Comparison of ENCODE assay signal across 22 cellular contexts in genomic region chr6:36377594-36377993, GRCh38. TPM values are rescaled to one million over a fixed set of nuclear protein-coding genes. Genes with fewer than 3 reads are reported as not detected.
DNase-seq lines count a peak whose midpoint lies in the region; ATAC-seq, FAIRE-seq and TF ChIP-seq lines count a peak whose summit lies in the region.
"Had no signal": no experiment of that assay in that cellular context is flagged by ENCODE, and none has a peak within 500 bp of the region (broad histone marks: within the 10 kb centered on the region; RNA-seq: fewer than 3 reads in every experiment).

No MANE protein-coding gene starts in this region.

- intact Hi-C loops in activated CD4-positive, alpha-beta memory T cell treated with anti-CD3 and anti-CD28 coated beads for 36 hours (cut with micrococcal nuclease), result no loop called here

- H3K9ac ChIP-seq in keratinocyte (ENCODE audit: control insufficient read depth, extremely low read depth, insufficient read depth, low read length), result no peak overlapping the region
- H3K9ac ChIP-seq: BLaER1 had no signal

- H3K9me3 Mint-ChIP-seq in activated CD4-positive, alpha-beta memory T cell treated with anti-CD3 and anti-CD28 coated beads for 36 hours, result no peaks in the 10 kb centered on the region
- H3K9me3 Mint-ChIP-seq in stimulated activated memory B cell treated with anti-CD40 and anti-IgM and Interleukin-4, amounts not matched to agents 10 μg/mL and 1 μg/mL and 100 μg/mL, for 72 hours, result no peaks in the 10 kb centered on the region
- H3K9me3 Mint-ChIP-seq: CD8-positive, alpha-beta T cell had no signal

- H3K4me2 ChIP-seq in DOHH2 (ENCODE audit: low read length), result peak overlapping the region; percentile 52
- H3K4me2 ChIP-seq in keratinocyte (ENCODE audit: control insufficient read depth, extremely low read depth, insufficient read depth, low read depth, low read length), result peak overlapping the region; percentile 40
- H3K4me2 ChIP-seq: BLaER1, PC-9 had no signal

- dilution Hi-C loops in keratinocyte (cut with MboI; ENCODE audit: extremely low pct_ligation_motif_present, low sequenced_read_pairs), result no loop called here

- no peaks in the 10 kb centered on the region for H3K79me2 ChIP-seq in DOHH2 (ENCODE audit: control insufficient read depth, low read length)
- no peaks in the 10 kb centered on the region for H3K79me2 ChIP-seq in keratinocyte (ENCODE audit: control insufficient read depth, insufficient read depth, low read length)

- H3K4me3 Mint-ChIP-seq in activated CD4-positive, alpha-beta memory T cell treated with anti-CD3 and anti-CD28 coated beads for 36 hours, result no peak overlapping the region
- H3K4me3 Mint-ChIP-seq in stimulated activated memory B cell treated with anti-CD40 and anti-IgM and Interleukin-4, amounts not matched to agents 10 μg/mL and 1 μg/mL and 100 μg/mL, for 72 hours, result no peak overlapping the region
- H3K4me3 Mint-ChIP-seq: CD8-positive, alpha-beta T cell had no signal

- H3K9me3 ChIP-seq in DOHH2 (ENCODE audit: control insufficient read depth, insufficient read depth, low read length) (no peaks in the 10 kb centered on the region), keratinocyte (ENCODE audit: control insufficient read depth, low read depth, low read length) (no peaks in the 10 kb centered on the region)
- H3K9me3 ChIP-seq: BLaER1 had no signal

- peak; percentile 5 for DNase-seq in activated CD4-positive, alpha-beta memory T cell treated with anti-CD3 and anti-CD28 coated beads for 36 hours
- DNase-seq in keratinocyte (ENCODE audit: low read depth, low spot score) (no peak), kidney tubule cell (ENCODE audit: low spot score) (no peak)
- no peak for DNase-seq in activated CD4-positive, alpha-beta T cell treated with anti-CD3 and anti-CD28 coated beads, Interleukin-2, amount 50 U/mL, for 4 hours
- DNase-seq: Calu3; CD8-positive, alpha-beta T cell; EL; KBM-7; MV-4-11; NCI-H187; NCI-H226; NCI-H524; NCI-H82; PC-9 had no signal

- H3K4me1 Mint-ChIP-seq in activated CD4-positive, alpha-beta memory T cell treated with anti-CD3 and anti-CD28 coated beads for 36 hours (ENCODE audit: low read depth), result peaks cover 23% of the 10 kb centered on the region
- H3K4me1 Mint-ChIP-seq in stimulated activated memory B cell treated with anti-CD40 and anti-IgM and Interleukin-4, amounts not matched to agents 10 μg/mL and 1 μg/mL and 100 μg/mL, for 72 hours, result peaks cover 28% of the 10 kb centered on the region

- no peak for ATAC-seq in stimulated activated memory B cell treated with anti-CD40 and anti-IgM and Interleukin-4, amounts not matched to agents 10 μg/mL and 1 μg/mL and 100 μg/mL, for 72 hours
- ATAC-seq in HG02588 (IDR thresholded peaks at IDR 0.05; ENCODE audit: unreplicated experiment), result no peak
- ATAC-seq: CD8-positive, alpha-beta T cell had no signal

- H3F3A ChIP-seq in DOHH2 (ENCODE audit: control insufficient read depth, insufficient read depth), result no peaks in the 10 kb centered on the region

- no peak for TF ChIP-seq CTCF in DOHH2 (IDR thresholded peaks at IDR 0.05; ENCODE audit: low read depth, low read length, poor library complexity, severe bottlenecking)
- TF ChIP-seq CTCF in keratinocyte (optimal IDR thresholded peaks at IDR 0.05 in 1 of 3, IDR thresholded peaks at IDR 0.05 in 1 of 3, conservative IDR thresholded peaks at IDR 0.05 in 1 of 3; ENCODE audit: extremely low read depth in 1 of 3, insufficient read depth in 2 of 3, low read length in 3 of 3), result no peak

- H3K27ac Mint-ChIP-seq in activated CD4-positive, alpha-beta memory T cell treated with anti-CD3 and anti-CD28 coated beads for 36 hours, result peak overlapping the region; percentile 6
- peak overlapping the region; percentile 80 for H3K27ac Mint-ChIP-seq in stimulated activated memory B cell treated with anti-CD40 and anti-IgM and Interleukin-4, amounts not matched to agents 10 μg/mL and 1 μg/mL and 100 μg/mL, for 72 hours
- H3K27ac Mint-ChIP-seq: CD8-positive, alpha-beta T cell had no signal

- no peaks in the 10 kb centered on the region for H3K9me1 ChIP-seq in keratinocyte (ENCODE audit: control insufficient read depth, extremely low read depth, insufficient read depth, low read length)

- H3K4me1 ChIP-seq in DOHH2 (ENCODE audit: control insufficient read depth, low read length) (peaks cover 56% of the 10 kb centered on the region), keratinocyte (ENCODE audit: control insufficient read depth, extremely low read depth, insufficient read depth, low read length) (peaks cover 8% of the 10 kb centered on the region)

- FAIRE-seq in keratinocyte (lab: Jason Lieb, UNC), result no peak
- FAIRE-seq: GM12891, H1 had no signal

- H4K20me1 ChIP-seq in DOHH2 (ENCODE audit: control insufficient read depth, insufficient read depth, low read depth, low read length) (no peaks in the 10 kb centered on the region), keratinocyte (ENCODE audit: control insufficient read depth, extremely low read depth, insufficient read depth, low read length) (no peaks in the 10 kb centered on the region)
- H4K20me1 ChIP-seq: BLaER1 had no signal

- POLR2A ChIA-PET in activated CD4-positive, alpha-beta memory T cell treated with anti-CD3 and anti-CD28 coated beads for 36 hours (lab: Charles Lee), result no interaction called here

- H3K4me3 ChIP-seq in DOHH2 (ENCODE audit: low read length) (peak overlapping the region; percentile 40), keratinocyte (ENCODE audit: control insufficient read depth in 2 of 3, extremely low read depth in 1 of 3, insufficient read depth in 2 of 3, low read depth in 1 of 3, low read length in 3 of 3) (no peak overlapping the region)
- H3K4me3 ChIP-seq: BLaER1, PC-9 had no signal

- H3K36me3 Mint-ChIP-seq in activated CD4-positive, alpha-beta memory T cell treated with anti-CD3 and anti-CD28 coated beads for 36 hours, result peaks cover 5% of the 10 kb centered on the region
- no peaks in the 10 kb centered on the region for H3K36me3 Mint-ChIP-seq in stimulated activated memory B cell treated with anti-CD40 and anti-IgM and Interleukin-4, amounts not matched to agents 10 μg/mL and 1 μg/mL and 100 μg/mL, for 72 hours
- H3K36me3 Mint-ChIP-seq: CD8-positive, alpha-beta T cell had no signal

- no peaks in the 10 kb centered on the region for H3K27me3 Mint-ChIP-seq in activated CD4-positive, alpha-beta memory T cell treated with anti-CD3 and anti-CD28 coated beads for 36 hours
- H3K27me3 Mint-ChIP-seq in stimulated activated memory B cell treated with anti-CD40 and anti-IgM and Interleukin-4, amounts not matched to agents 10 μg/mL and 1 μg/mL and 100 μg/mL, for 72 hours, result peaks cover 5% of the 10 kb centered on the region

- H3K36me3 ChIP-seq in DOHH2 (ENCODE audit: control insufficient read depth, low read length) (no peaks in the 10 kb centered on the region), keratinocyte (ENCODE audit: control insufficient read depth in 2 of 2, extremely low read depth in 1 of 2, insufficient read depth in 2 of 2, low read length in 2 of 2) (no peaks in the 10 kb centered on the region)
- H3K36me3 ChIP-seq: BLaER1 had no signal

- H3K27me3 ChIP-seq in DOHH2 (ENCODE audit: control insufficient read depth, low read length) (peaks cover 6% of the 10 kb centered on the region; the same call in 1 of the 2 replicates), keratinocyte (ENCODE audit: control insufficient read depth, extremely low read depth, insufficient read depth, low read length) (peaks cover 8% of the 10 kb centered on the region)
- H3K27me3 ChIP-seq: BLaER1 had no signal

- CTCF ChIA-PET in activated CD4-positive, alpha-beta memory T cell treated with anti-CD3 and anti-CD28 coated beads for 36 hours (lab: Charles Lee), result no interaction called here

- no peaks in the 10 kb centered on the region for H3K9me2 ChIP-seq in DOHH2 (replicated peaks; ENCODE audit: control insufficient read depth, low read length)

- H2AFZ ChIP-seq in keratinocyte (ENCODE audit: control insufficient read depth, low read length), result peak overlapping the region; percentile 50
- H2AFZ ChIP-seq: PC-9 had no signal

- no peak overlapping the region for H3K27ac ChIP-seq in DOHH2 (ENCODE audit: low read depth, low read length)
- no peak overlapping the region for H3K27ac ChIP-seq in keratinocyte (ENCODE audit: control insufficient read depth, insufficient read depth, low read length)
- H3K27ac ChIP-seq: BLaER1, PC-9, RWPE1 had no signal

RNA-seq across cellular contexts. Expression of gene ETV7, which starts 9.9 kb away (rescaled TPM):
- 1 to 10 TPM; 5.8 to 5.9 TPM for total RNA-seq in activated CD4-positive, alpha-beta memory T cell treated with anti-CD3 and anti-CD28 coated beads for 36 hours
- 0.22 to 0.27 TPM (median 0.25 TPM) in 3 replicates for polyA plus RNA-seq in keratinocyte
- polyA plus RNA-seq in keratinocyte (2011; ENCODE audit: low read depth), result 0.30 TPM
- polyA plus RNA-seq in keratinocyte (2011; cell fraction: cytosol; rRNA removed), result 0.10 and 0.15 TPM in 2 replicates
- 0.12 and 0.19 TPM in 2 replicates for polyA plus RNA-seq in keratinocyte (2011; cell fraction: nucleus; rRNA removed)
- 0.42 and 0.47 TPM in 2 replicates for polyA plus RNA-seq in keratinocyte (2012; ENCODE audit: low replicate concordance)
- polyA minus RNA-seq in keratinocyte, result 0.40 to 0.98 TPM in 2 of 3 replicates, not detected in the other
- not detected for polyA minus RNA-seq in keratinocyte (2011; cell fraction: cytosol; rRNA and poly(A)+ RNA removed)
- polyA minus RNA-seq in keratinocyte (2011; cell fraction: nucleus; rRNA and poly(A)+ RNA removed), result not detected in 2 replicates

RNA-seq across cellular contexts. Expression of gene BNIP5, which starts 40.9 kb away (rescaled TPM):
- total RNA-seq in activated CD4-positive, alpha-beta memory T cell treated with anti-CD3 and anti-CD28 coated beads for 36 hours, result not detected
- polyA plus RNA-seq in keratinocyte, result not detected in 3 replicates
- polyA plus RNA-seq in keratinocyte (2011; ENCODE audit: low read depth), result not detected
- not detected in 2 replicates for polyA plus RNA-seq in keratinocyte (2011; cell fraction: cytosol; rRNA removed)
- polyA plus RNA-seq in keratinocyte (2011; cell fraction: nucleus; rRNA removed), result not detected in 2 replicates
- polyA plus RNA-seq in keratinocyte (2012; ENCODE audit: low replicate concordance), result 0.20 TPM in 1 of 2 replicates, not detected in the other
- not detected in 3 replicates for polyA minus RNA-seq in keratinocyte
- not detected for polyA minus RNA-seq in keratinocyte (2011; cell fraction: cytosol; rRNA and poly(A)+ RNA removed)
- polyA minus RNA-seq in keratinocyte (2011; cell fraction: nucleus; rRNA and poly(A)+ RNA removed), result not detected in 2 replicates
- total RNA-seq: A673; CD8-positive, alpha-beta T cell; H1; PC-9 had no signal
- polyA plus RNA-seq: H1 had no signal
